ENCODE assay signal across 1 cellular context in genomic region chr12:57342207-57342691, GRCh38.
TF ChIP-seq lines count a peak whose summit lies in the region.

No MANE protein-coding gene starts in this region.

TF ChIP-seq in K562, 482 proteins besides CTCF, POLR2A, EP300 and RAD21 (continued from another document and continues in another):
- TF ChIP-seq CLOCK (CRISPR knock-in tag; IDR thresholded peaks at IDR 0.05; ENCODE audit: borderline replicate concordance) = no peak
- no peak for TF ChIP-seq RBM15 (IDR thresholded peaks at IDR 0.05; ENCODE audit: insufficient read depth, low read length)
- TF ChIP-seq HMGXB4 (CRISPR knock-in tag; IDR thresholded peaks at IDR 0.05) = no peak
- TF ChIP-seq THRB (CRISPR knock-in tag; conservative IDR thresholded peaks at IDR 0.05) = no peak
- TF ChIP-seq SMAD3 (CRISPR knock-in tag; conservative IDR thresholded peaks at IDR 0.05) = no peak
- TF ChIP-seq ZFP1 (CRISPR knock-in tag; IDR thresholded peaks at IDR 0.05) = no peak
- TF ChIP-seq PREB (CRISPR knock-in tag; IDR thresholded peaks at IDR 0.05) = no peak
- TF ChIP-seq RHOXF2B (CRISPR knock-in tag; conservative IDR thresholded peaks at IDR 0.05) = no peak
- no peak for TF ChIP-seq POLR2B (IDR thresholded peaks at IDR 0.05; ENCODE audit: low read depth, partially characterized antibody)
- TF ChIP-seq VEZF1 (CRISPR knock-in tag; IDR thresholded peaks at IDR 0.05) = 0 out of 2 replicates have a peak, but pooled peaks have one; percentile 18
- no peak for TF ChIP-seq ZNF436 (CRISPR knock-in tag; IDR thresholded peaks at IDR 0.05)
- TF ChIP-seq ELF1 (tag; IDR thresholded peaks at IDR 0.05) = no peak
- no peak for TF ChIP-seq HDAC6 (IDR thresholded peaks at IDR 0.05; ENCODE audit: low read depth, low read length)
- no peak for TF ChIP-seq PRMT5 (CRISPR knock-in tag; IDR thresholded peaks at IDR 0.05)
- TF ChIP-seq ZNF586 (CRISPR knock-in tag; conservative IDR thresholded peaks at IDR 0.05) = no peak
- no peak for TF ChIP-seq NFYB (IDR thresholded peaks at IDR 0.05; ENCODE audit: extremely low read depth, insufficient read length)
- TF ChIP-seq SNIP1 (IDR thresholded peaks at IDR 0.05; ENCODE audit: low read depth) = no peak
- 0 out of 2 replicates have a peak, but pooled peaks have one; percentile 21 for TF ChIP-seq ARID1B (IDR thresholded peaks at IDR 0.05)
- no peak for TF ChIP-seq MYBL2 (IDR thresholded peaks at IDR 0.05; ENCODE audit: low read depth)
- no peak for TF ChIP-seq MYBL2 (CRISPR knock-in tag; IDR thresholded peaks at IDR 0.05; ENCODE audit: borderline replicate concordance)
- TF ChIP-seq E2F6 (IDR thresholded peaks at IDR 0.05; ENCODE audit: borderline replicate concordance in 1 of 2, extremely low read depth in 1 of 2, insufficient read depth in 1 of 2, insufficient read length in 1 of 2, low read depth in 1 of 2, low read length in 1 of 2, poor library complexity in 1 of 2, severe bottlenecking in 1 of 2) = no peak
- peak; percentile 58 for TF ChIP-seq TFAP4 (CRISPR knock-in tag; IDR thresholded peaks at IDR 0.05; ENCODE audit: borderline replicate concordance)
- no peak for TF ChIP-seq ZBTB49 (CRISPR knock-in tag; IDR thresholded peaks at IDR 0.05; ENCODE audit: borderline replicate concordance)
- no peak for TF ChIP-seq ZNF75A (CRISPR knock-in tag; IDR thresholded peaks at IDR 0.05)
- peak; percentile 25 for TF ChIP-seq DACH1 (IDR thresholded peaks at IDR 0.05; ENCODE audit: partially characterized antibody)
- TF ChIP-seq ZNF324 (CRISPR knock-in tag; IDR thresholded peaks at IDR 0.05) = no peak
- TF ChIP-seq ZNF764 (CRISPR knock-in tag; IDR thresholded peaks at IDR 0.05; ENCODE audit: low read depth) = no peak
- TF ChIP-seq NR1H2 (CRISPR knock-in tag; IDR thresholded peaks at IDR 0.05) = no peak
- TF ChIP-seq CREB5 (CRISPR knock-in tag; IDR thresholded peaks at IDR 0.05) = no peak
- no peak for TF ChIP-seq PHTF2 (CRISPR knock-in tag; IDR thresholded peaks at IDR 0.05)
- TF ChIP-seq POLR3G (IDR thresholded peaks at IDR 0.05; ENCODE audit: extremely low read depth, insufficient read length, insufficient replicate concordance) = no peak
- no peak for TF ChIP-seq CUX1 (CRISPR knock-in tag; IDR thresholded peaks at IDR 0.05)
- TF ChIP-seq ZNF3 (CRISPR knock-in tag; IDR thresholded peaks at IDR 0.05) = no peak
- TF ChIP-seq STAT5A (IDR thresholded peaks at IDR 0.05; ENCODE audit: borderline replicate concordance, low read length) = no peak
- TF ChIP-seq ZFP91 (CRISPR knock-in tag; IDR thresholded peaks at IDR 0.05) = 0 out of 2 replicates have a peak, but pooled peaks have one; percentile 16
- no peak for TF ChIP-seq KDM4B (IDR thresholded peaks at IDR 0.05; ENCODE audit: borderline replicate concordance in 2 of 2, low read depth in 1 of 2)
